21 cellular contexts compared by ENCODE assay signal in the genomic region with DNA sequence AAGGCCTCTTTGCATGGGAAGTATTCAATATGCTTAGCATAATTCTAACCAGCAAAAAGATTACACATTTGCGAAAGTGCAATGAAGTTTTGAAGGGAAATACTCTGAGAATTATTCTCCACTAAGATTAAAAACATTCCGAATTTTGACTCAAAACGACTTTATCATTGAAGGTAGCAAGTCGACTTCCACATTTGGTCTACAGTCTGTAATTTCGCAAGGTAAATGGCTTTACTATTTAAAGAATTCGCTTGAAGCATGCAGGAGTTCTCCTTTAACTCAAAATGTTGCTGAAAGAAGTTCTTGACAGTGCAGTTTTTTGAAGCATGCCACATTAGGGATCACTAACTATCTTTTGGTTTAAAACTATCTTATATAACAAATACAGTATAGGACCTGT.
"Had no signal": no experiment of that assay in that cellular context is flagged by ENCODE, and none has a peak within 500 bp of the region (broad histone marks: within the 10 kb centered on the region; RNA-seq: fewer than 3 reads in every experiment).

No MANE protein-coding gene starts in this region.

- H3K27me3 ChIP-seq: ascending aorta, tibial nerve, uterus had no signal

- H3K27ac ChIP-seq: ascending aorta, coronary artery, left ventricle myocardium inferior, tibial nerve, uterus had no signal

- H3K4me1 ChIP-seq: ascending aorta, left ventricle myocardium inferior, tibial nerve, uterus had no signal

- H3K36me3 ChIP-seq: ascending aorta, uterus had no signal

- H3K9me3 ChIP-seq: ascending aorta, left ventricle myocardium inferior, tibial nerve, uterus had no signal

- H3K4me3 ChIP-seq: ascending aorta, coronary artery, left ventricle myocardium inferior, tibial nerve, uterus had no signal

- ATAC-seq: activated CD8-positive, alpha-beta T cell treated with anti-CD3 and anti-CD28 coated beads for 36 hours; activated naive CD8-positive, alpha-beta T cell treated with anti-CD3 and anti-CD28 coated beads, Interleukin-2, amount 50 U/mL, for 24 hours; activated T-helper 17 cell treated with anti-CD3 and anti-CD28 coated beads, Interleukin-2, amount 50 U/mL, for 72 hours had no signal

- DNase-seq: activated CD4-positive, alpha-beta T cell treated with anti-CD3 and anti-CD28 coated beads for 48 hours; activated CD4-positive, CD25-positive, alpha-beta regulatory T cell; activated CD8-positive, alpha-beta T cell treated with anti-CD3 and anti-CD28 coated beads for 36 hours; activated naive CD4-positive, alpha-beta T cell treated with anti-CD3 and anti-CD28 coated beads, Interleukin-2, amount 10 ng/mL, durations not matched to agents 7 days and 5 days; activated naive CD8-positive, alpha-beta T cell treated with anti-CD3 and anti-CD28 coated beads, Interleukin-2, amount 50 U/mL, for 24 hours; activated T-cell treated with anti-CD3 and anti-CD28 coated beads, Interleukin-2, amount 50 U/mL, for 1 hour; erythroblast; foreskin melanocyte; kidney; left ventricle myocardium inferior; mammary epithelial cell; naive B cell; stimulated activated CD8-positive, alpha-beta memory T cell treated with anti-CD3 and anti-CD28 coated beads, Interleukin-4, amount 100 ng/mL, for 48 hours; stimulated activated naive CD4-positive, alpha-beta T cell treated with Interleukin-2 at 50 U/mL for 16 hours; substantia nigra; T-helper 9 cell; uterus had no signal
